In the genomic region with DNA sequence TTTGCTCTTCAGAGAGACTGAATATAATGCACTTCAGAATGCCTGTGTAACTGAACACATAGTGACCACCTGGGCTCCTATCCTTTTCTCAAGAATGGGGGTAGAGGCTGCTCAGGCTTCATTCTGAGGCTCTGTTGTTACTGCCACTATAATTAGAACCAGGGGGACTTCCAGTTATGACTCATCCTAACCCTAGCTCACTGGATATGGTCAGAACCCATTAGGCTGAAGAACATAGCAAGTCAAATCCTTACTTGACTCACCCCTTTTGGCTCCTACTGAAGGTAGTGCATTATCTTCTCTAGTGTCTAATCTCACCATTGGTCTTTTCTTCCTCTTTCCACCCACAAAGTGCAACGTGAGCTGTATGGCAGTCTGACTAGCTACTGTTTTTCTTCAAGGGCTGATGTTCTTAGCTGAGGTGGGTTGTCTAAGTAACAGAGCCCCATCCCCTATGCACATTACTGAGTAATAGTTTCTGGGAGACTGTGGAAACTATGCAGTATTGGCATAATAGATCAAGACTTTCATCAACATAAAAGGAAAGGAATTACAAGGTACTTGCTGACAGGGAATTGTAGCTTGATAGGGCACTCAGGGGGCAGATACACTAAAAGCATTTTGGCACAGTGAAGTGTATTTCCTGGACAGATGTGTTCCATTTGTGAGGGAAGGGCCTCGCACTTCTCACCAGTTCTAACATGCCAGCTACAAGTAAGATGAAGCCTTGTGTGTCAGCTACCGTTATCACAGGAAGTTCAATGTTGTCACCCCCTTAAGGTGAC, we compare ENCODE assay signal across 8 cellular contexts.
DNase-seq lines count a peak whose midpoint lies in the region; ATAC-seq, FAIRE-seq and TF ChIP-seq lines count a peak whose summit lies in the region.

No MANE protein-coding gene starts in this region.

- POLR2A ChIA-PET in H1 (lab: Charles Lee; ENCODE audit: partially characterized antibody), result no interaction called here

- H3K4ac ChIP-seq in H1 (replicated peaks; ENCODE audit: insufficient read length, low read depth, low read length), result no peak overlapping the region

- H3K4me3 ChIP-seq in H1 (ENCODE audit: extremely low read depth in 1 of 4, insufficient read depth in 2 of 4, low read depth in 3 of 4, low read length in 4 of 4) (no peak overlapping the region), spleen (no peak overlapping the region)

- no peaks in the 10 kb centered on the region for H3K4me1 ChIP-seq in H1 (replicated peaks in 1 of 4; ENCODE audit: control insufficient read depth in 3 of 4, insufficient read depth in 4 of 4, low read length in 3 of 4)
- peaks cover 0 to 27% (median 8%) of the 10 kb centered on the region in 6 donors for H3K4me1 ChIP-seq in spleen

- TF ChIP-seq POLR2A in H1 (IDR thresholded peaks at IDR 0.05; ENCODE audit: control extremely low read depth in 1 of 2, low read depth in 2 of 2, low read length in 2 of 2) (no peak), spleen (IDR thresholded peaks at IDR 0.05) (no peak)

- no peak overlapping the region for H2AK5ac ChIP-seq in H1 (ENCODE audit: low read depth, low read length)

- H3K23me2 ChIP-seq in H1 (ENCODE audit: low read depth, low read length), result no peaks in the 10 kb centered on the region

- no peaks in the 10 kb centered on the region for H3K27me3 ChIP-seq in H1 (replicated peaks in 1 of 4; ENCODE audit: control insufficient read depth in 3 of 4, extremely low read depth in 1 of 4, insufficient read depth in 3 of 4, low read length in 3 of 4)
- no peaks in the 10 kb centered on the region for H3K27me3 ChIP-seq in spleen (replicated peaks in 1 of 7)

- no peak overlapping the region for H3K14ac ChIP-seq in H1 (ENCODE audit: insufficient read length)

- no peaks in the 10 kb centered on the region for H3K79me1 ChIP-seq in H1 (ENCODE audit: low read depth, low read length)

- no peak overlapping the region for H3K18ac ChIP-seq in H1 (ENCODE audit: extremely low read depth, low read length)

- no peak overlapping the region for H4K8ac ChIP-seq in H1 (ENCODE audit: extremely low read depth, insufficient read depth, low read length)

- no peaks in the 10 kb centered on the region for H3K79me2 ChIP-seq in H1 (ENCODE audit: control insufficient read depth in 1 of 2, insufficient read depth in 2 of 2, low read length in 2 of 2)

- H2BK5ac ChIP-seq in H1 (ENCODE audit: low read depth, low read length), result no peak overlapping the region

- no peak overlapping the region for H4K5ac ChIP-seq in H1 (ENCODE audit: insufficient read length, low read depth, low read length)

- H4K20me1 ChIP-seq in H1 (replicated peaks in 1 of 2; ENCODE audit: control insufficient read depth in 1 of 2, insufficient read depth in 2 of 2, low read length in 2 of 2), result no peaks in the 10 kb centered on the region

- H2BK20ac ChIP-seq in H1 (ENCODE audit: low read length), result no peak overlapping the region

- H3K4me2 ChIP-seq in H1 (ENCODE audit: insufficient read depth in 1 of 2, low read depth in 2 of 2, low read length in 2 of 2), result no peak overlapping the region

- H2BK120ac ChIP-seq in H1 (replicated peaks; ENCODE audit: low read depth, low read length), result no peak overlapping the region

- TF ChIP-seq CTCF in H1 (IDR thresholded peaks at IDR 0.05; ENCODE audit: control extremely low read depth in 1 of 3, insufficient read depth in 1 of 3, low read depth in 1 of 3, low read length in 3 of 3) (no peak), spleen (IDR thresholded peaks at IDR 0.05 in 8 of 11, conservative IDR thresholded peaks at IDR 0.05 in 3 of 11) (no peak), D721Med (IDR thresholded peaks at IDR 0.05; ENCODE audit: insufficient read depth, missing control alignments) (no peak)

- no peak overlapping the region for H3K23ac ChIP-seq in H1 (ENCODE audit: insufficient read length)

- no peaks in the 10 kb centered on the region for H3K9me3 ChIP-seq in H1 (ENCODE audit: insufficient read depth in 2 of 2, low read depth in 1 of 2, low read length in 1 of 2)
- no peaks in the 10 kb centered on the region for H3K9me3 ChIP-seq in spleen

- CTCF ChIA-PET in H1 (lab: Charles Lee; ENCODE audit: partially characterized antibody), result interaction anchor here (1.1 kb wide), 1 partner anchor 365 kb away, joined by 3 read pairs; no protein-coding TSS in a partner anchor

- H3K36me3 ChIP-seq in H1 (ENCODE audit: control insufficient read depth in 2 of 4, insufficient read depth in 4 of 4, low read length in 3 of 4) (no peaks in the 10 kb centered on the region), spleen (no peaks in the 10 kb centered on the region)

- H2BK12ac ChIP-seq in H1 (ENCODE audit: low read depth, low read length), result no peak overlapping the region

- no peak overlapping the region for H3K9ac ChIP-seq in H1 (replicated peaks in 1 of 4; ENCODE audit: extremely low read depth in 1 of 4, low read depth in 3 of 4, low read length in 3 of 4)

- no peak overlapping the region for H3K56ac ChIP-seq in H1 (replicated peaks; ENCODE audit: insufficient read length, low read depth, low read length)

- DNase-seq in AG08396 (ENCODE audit: low spot score) (peak; percentile 32), NOMO-1 treated with DMSO at 0.1 percent for 48 hours (lab: John Stamatoyannopoulos, UW; ENCODE audit: unreplicated experiment) (peak; percentile 43), H1 (ENCODE audit: low read depth in 1 of 2, low spot score in 2 of 2) (no peak), spleen (no peak), DMS79 treated with DMSO at 0.1 percent for 48 hours (lab: John Stamatoyannopoulos, UW) (no peak), D721Med (ENCODE audit: insufficient read length, low spot score) (no peak)

- peak overlapping the region; percentile 62; the same call in 1 of the 2 replicates for H2AFZ ChIP-seq in H1 (ENCODE audit: low read length)

- FAIRE-seq in H1 (lab: Jason Lieb, UNC), result no peak
- FAIRE-seq in D721Med (lab: Jason Lieb, UNC), result no peak

- no peak for TF ChIP-seq RAD21 in H1 (IDR thresholded peaks at IDR 0.05 in 1 of 2, conservative IDR thresholded peaks at IDR 0.05 in 1 of 2; ENCODE audit: low read depth in 2 of 2, low read length in 2 of 2)

- H3K27ac ChIP-seq in H1 (ENCODE audit: low read depth, low read length) (no peak overlapping the region), spleen (peak overlapping the region in 7 of 8 donors; percentile 12 to 74 (median 44))

- H4K91ac ChIP-seq in H1 (replicated peaks; ENCODE audit: insufficient read length, low read length), result no peak overlapping the region

- no peak for TF ChIP-seq EP300 in H1 (IDR thresholded peaks at IDR 0.05; ENCODE audit: borderline replicate concordance in 1 of 2, low read depth in 2 of 2, low read length in 2 of 2)

- H2BK15ac ChIP-seq in H1 (ENCODE audit: low read length), result no peak overlapping the region

- ATAC-seq in GM18511 (IDR thresholded peaks at IDR 0.05; ENCODE audit: unreplicated experiment) (peak; percentile 96), HG02938 (IDR thresholded peaks at IDR 0.05; ENCODE audit: unreplicated experiment) (peak; percentile 97)

- intact Hi-C loops in spleen (cut with DNase I; ENCODE audit: low total_unique reads), result no loop called here

- WGBS in H1 (ENCODE audit: extremely low coverage in 1 of 2, insufficient coverage in 1 of 2, insufficient read length in 1 of 2, insufficient replicate concordance in 2 of 2, low coverage in 1 of 2, low lambda C conversion rate in 2 of 2, missing lambda C conversion rate in 1 of 2), 2 experiments, result 90% methylated on average over 3 of the region's 3 CpGs; no CpG with 5 or more reads in 1 of the 2 experiments
- 7 to 17% (median 15%) methylated on average over 3 of the region's 3 CpGs for WGBS in spleen, 5 donors

Comparison
In these comparisons a context has a peak if more than half of its experiments do, and no peak if none do; other contexts are left out.
1. DNase-seq: peak in AG08396 (single experiment) and NOMO-1 treated with DMSO at 0.1 percent for 48 hours (single experiment); none in H1 (0 of 2), spleen (single experiment), DMS79 treated with DMSO at 0.1 percent for 48 hours (single experiment) and D721Med (single experiment).